ENCODE assay signal across 8 cellular contexts in the genomic region with DNA sequence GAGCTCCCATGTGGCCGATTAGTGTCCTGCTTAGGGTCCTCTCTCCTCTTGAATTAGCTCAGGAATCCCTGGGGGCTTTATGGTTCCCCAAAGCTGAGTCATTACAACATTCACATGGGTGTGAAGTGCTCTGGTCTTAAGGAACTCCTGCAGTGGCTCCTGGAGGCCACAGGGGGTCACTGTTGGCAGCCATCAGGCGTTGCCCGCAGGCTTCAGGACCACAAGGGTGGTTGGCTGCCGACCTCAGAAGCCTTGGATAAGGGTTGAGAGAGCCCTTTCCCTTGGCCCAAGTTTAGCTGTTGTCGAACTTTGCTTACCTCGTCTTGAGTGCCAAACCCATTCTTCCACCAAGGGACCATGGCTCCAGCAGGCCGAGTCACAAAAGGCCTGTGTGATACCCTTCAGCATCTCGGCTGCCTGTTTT.
DNase-seq lines count a peak whose midpoint lies in the region; ATAC-seq and TF ChIP-seq lines count a peak whose summit lies in the region.

No MANE protein-coding gene starts in this region.

- H3K4me1 ChIP-seq in A673 (ENCODE audit: insufficient read depth, low read length, poor library complexity, severe bottlenecking) (no peaks in the 10 kb centered on the region), HCT116 (ENCODE audit: control insufficient read depth in 1 of 2, insufficient read depth in 2 of 2, low read length in 2 of 2) (0 out of 4 replicates have a peak, but pooled peaks cover 0 to 3% of the 10 kb centered on the region in 2 experiments), neuronal stem cell (ENCODE audit: control insufficient read depth in 2 of 2, insufficient read depth in 1 of 2, low read depth in 1 of 2, low read length in 2 of 2) (peaks cover 0 to 2% of the 10 kb centered on the region in 2 donors)

- H3K4me2 ChIP-seq in HCT116 (ENCODE audit: low read length) (no peak overlapping the region), neuronal stem cell (ENCODE audit: insufficient read depth, low read length, poor library complexity, severe bottlenecking) (no peak overlapping the region)

- no peak overlapping the region for H3K14ac ChIP-seq in neuronal stem cell (ENCODE audit: low read length)

- CTCF ChIA-PET in A673 (lab: Charles Lee): interaction anchor here (0.6 to 2.1 kb wide), 3 partner anchors 63 to 215 kb away, joined by 4 to 6 read pairs (median 6); no protein-coding TSS in a partner anchor
- CTCF ChIA-PET in HCT116 (lab: Charles Lee): interaction anchor here (1.0 to 1.2 kb wide), 2 partner anchors 64 to 93 kb away, joined by 3 to 5 read pairs; no protein-coding TSS in a partner anchor

- H4K91ac ChIP-seq in neuronal stem cell (ENCODE audit: low read depth, low read length, poor library complexity): no peak overlapping the region

- no peak overlapping the region for H2BK12ac ChIP-seq in neuronal stem cell (ENCODE audit: low read length)

- DNase-seq in A673 (ENCODE audit: low spot score) (peak; percentile 82), HCT116 (ENCODE audit: low read depth, low spot score) (peak; percentile 59), fibroblast of the aortic adventitia (ENCODE audit: low read depth) (peak; percentile 24), neuronal stem cell (ENCODE audit: low spot score) (peak; percentile 63), GOT3 (lab: John Stamatoyannopoulos, UW) (no peak)
- peak; percentile 2 for DNase-seq in activated CD4-positive, alpha-beta T cell treated with anti-CD3 and anti-CD28 coated beads, Interleukin-2, amount 50 U/mL, for 1 hour

- ATAC-seq in HCT116: peak; percentile 86

- no peak overlapping the region for H2AK5ac ChIP-seq in neuronal stem cell (ENCODE audit: low read depth, low read length)

- intact Hi-C loops in A673 (cut with micrococcal nuclease; ENCODE audit: unreplicated experiment): loop anchor here (5.0 kb wide), 2 partner anchors 157 to 217 kb away; no protein-coding TSS in a partner anchor
- intact Hi-C loops in HCT116 (cut with micrococcal nuclease): loop anchor here (10.0 kb wide), 1 partner anchor 215 kb away; no protein-coding TSS in a partner anchor

- H3K18ac ChIP-seq in neuronal stem cell (ENCODE audit: low read length): no peak overlapping the region

- no peak overlapping the region for H2BK15ac ChIP-seq in neuronal stem cell (ENCODE audit: low read length)

- whole genome bisulfite sequencing in neuronal stem cell (ENCODE audit: extremely low coverage in 2 of 2, insufficient read length in 2 of 2, insufficient replicate concordance in 1 of 2), 2 donors: no CpG with 5 or more reads among the region's 8 CpGs

- H4K20me1 ChIP-seq in HCT116 (ENCODE audit: insufficient read depth): no peaks in the 10 kb centered on the region

- H3K27me3 ChIP-seq in A673 (replicated peaks; ENCODE audit: insufficient read depth, low read depth, low read length, poor library complexity) (no peaks in the 10 kb centered on the region), HCT116 (ENCODE audit: insufficient read depth, low read length) (no peaks in the 10 kb centered on the region), neuronal stem cell (ENCODE audit: control insufficient read depth in 3 of 3, insufficient read depth in 3 of 3, low read depth in 1 of 3, low read length in 3 of 3) (no peaks in the 10 kb centered on the region)

- H2BK5ac ChIP-seq in neuronal stem cell (ENCODE audit: low read length): no peak overlapping the region

- no peak overlapping the region for H2BK120ac ChIP-seq in neuronal stem cell (ENCODE audit: low read depth, low read length)

- H4K8ac ChIP-seq in neuronal stem cell (ENCODE audit: low read depth, low read length): no peak overlapping the region

- no peak overlapping the region for H3K9ac ChIP-seq in HCT116 (ENCODE audit: low read length)
- no peak overlapping the region for H3K9ac ChIP-seq in neuronal stem cell (ENCODE audit: low read depth, low read length, poor library complexity)

- peak; percentile 89 for TF ChIP-seq CTCF in A673 (conservative IDR thresholded peaks at IDR 0.05; ENCODE audit: low read depth, low read length)
- TF ChIP-seq CTCF in GM12872 (IDR thresholded peaks at IDR 0.05; ENCODE audit: insufficient read depth, low read depth, low read length): peak; percentile 92
- TF ChIP-seq CTCF in HCT116 (IDR thresholded peaks at IDR 0.05 in 2 of 3, conservative IDR thresholded peaks at IDR 0.05 in 1 of 3; ENCODE audit: borderline replicate concordance in 1 of 3, insufficient read depth in 1 of 3, low read depth in 2 of 3, low read length in 2 of 3): peak; percentile 58 to 96 (median 94); a peak in 5 of 6 replicates
- TF ChIP-seq CTCF in LNCAP (IDR thresholded peaks at IDR 0.05): peak; percentile 93
- peak; percentile 62 for TF ChIP-seq CTCF in fibroblast of the aortic adventitia (IDR thresholded peaks at IDR 0.05; ENCODE audit: insufficient read depth, low read length)

- H3K4ac ChIP-seq in neuronal stem cell (ENCODE audit: low read length): no peak overlapping the region

- H3K79me2 ChIP-seq in HCT116 (ENCODE audit: insufficient read depth, low read length): no peaks in the 10 kb centered on the region

- H3K36me3 ChIP-seq in A673 (ENCODE audit: insufficient read depth, low read length, poor library complexity, severe bottlenecking): no peaks in the 10 kb centered on the region
- no peaks in the 10 kb centered on the region for H3K36me3 ChIP-seq in HCT116 (ENCODE audit: control insufficient read depth in 1 of 2, insufficient read depth in 2 of 2, low read length in 2 of 2)
- H3K36me3 ChIP-seq in neuronal stem cell (replicated peaks in 1 of 2; ENCODE audit: control insufficient read depth in 2 of 2, insufficient read depth in 2 of 2, low read length in 2 of 2): no peaks in the 10 kb centered on the region

- H2AFZ ChIP-seq in HCT116 (ENCODE audit: low read depth, low read length, poor library complexity, severe bottlenecking) (peak overlapping the region; percentile 19), neuronal stem cell (ENCODE audit: low read length) (peak overlapping the region; percentile 72)

- BruUV-seq in A673 (replicated peaks; lab: Mats Ljungman, UMichigan): no TSS peak
- BruUV-seq in HCT116 (replicated peaks; lab: Mats Ljungman, UMichigan): no TSS peak

- H3K79me1 ChIP-seq in neuronal stem cell (ENCODE audit: low read depth, low read length): no peaks in the 10 kb centered on the region

- RAD21 ChIA-PET in HCT116 (lab: Charles Lee; ENCODE audit: low non-redundant PET in 1 of 2, low total read pairs in 2 of 2, uncharacterized antibody in 2 of 2, unreplicated experiment in 2 of 2): no interaction called here

- no peaks in the 10 kb centered on the region for H3K9me2 ChIP-seq in HCT116 (ENCODE audit: insufficient read depth)

- H3K9me3 ChIP-seq in A673 (ENCODE audit: low read depth, low read length, poor library complexity, severe bottlenecking) (no peaks in the 10 kb centered on the region), HCT116 (ENCODE audit: control insufficient read depth in 1 of 2, insufficient read depth in 1 of 2, low read depth in 1 of 2, low read length in 2 of 2) (no peaks in the 10 kb centered on the region), neuronal stem cell (replicated peaks in 1 of 2; ENCODE audit: control insufficient read depth in 2 of 2, insufficient read depth in 1 of 2, low read depth in 1 of 2, low read length in 2 of 2) (no peaks in the 10 kb centered on the region)

- no peak overlapping the region for H3K23ac ChIP-seq in neuronal stem cell (ENCODE audit: low read depth, low read length, poor library complexity)

- POLR2A ChIA-PET in A673 (lab: Charles Lee; ENCODE audit: low non-redundant PET) (no interaction called here), HCT116 (lab: Charles Lee) (no interaction called here)

- H3K27ac ChIP-seq in A673 (ENCODE audit: low read depth, low read length, poor library complexity, severe bottlenecking): no peak overlapping the region
- no peak overlapping the region for H3K27ac ChIP-seq in HCT116 (ENCODE audit: low read depth, low read length)
- no peak overlapping the region for H3K27ac ChIP-seq in neuronal stem cell (replicated peaks; ENCODE audit: low read length)

- H3K4me3 ChIP-seq in A673 (ENCODE audit: low read depth, low read length, poor library complexity, severe bottlenecking) (no peak overlapping the region), HCT116 (replicated peaks in 1 of 2; ENCODE audit: low read depth in 1 of 2, low read length in 2 of 2) (no peak overlapping the region), fibroblast of the aortic adventitia (ENCODE audit: low read depth, low read length) (no peak overlapping the region), neuronal stem cell (ENCODE audit: low read length in 2 of 2) (no peak overlapping the region)

- peak; percentile 59 for TF ChIP-seq RAD21 in HCT116 (IDR thresholded peaks at IDR 0.05; ENCODE audit: low read depth)

- no peak for TF ChIP-seq POLR2A in HCT116 (IDR thresholded peaks at IDR 0.05; ENCODE audit: borderline replicate concordance, extremely low read depth, insufficient read depth, insufficient read length)

TF ChIP-seq in HCT116, 20 proteins besides CTCF, POLR2A, EP300 and RAD21:
- no peak for TF ChIP-seq SIN3A (IDR thresholded peaks at IDR 0.05; ENCODE audit: low read depth)
- no peak for TF ChIP-seq TCF7L2 (IDR thresholded peaks at IDR 0.05; ENCODE audit: borderline replicate concordance, extremely low read depth, insufficient read depth, insufficient read length)
